In genomic region chr10:104293021-104293420, GRCh38 we compare ENCODE assay signal across 2 cellular contexts.
TF ChIP-seq lines count a peak whose summit lies in the region.

No MANE protein-coding gene starts in this region.

TF ChIP-seq in SK-N-SH, 30 proteins besides CTCF, POLR2A, EP300 and RAD21 (continued from another document):
- TF ChIP-seq MAX (IDR thresholded peaks at IDR 0.05; ENCODE audit: low read depth) (no peak), SMC3 (IDR thresholded peaks at IDR 0.05; ENCODE audit: low read depth, low read length) (no peak), ZBTB33 (IDR thresholded peaks at IDR 0.05; ENCODE audit: borderline replicate concordance, low read depth) (no peak), GATA2 (CRISPR knock-in tag; IDR thresholded peaks at IDR 0.05) (no peak), GABPA (IDR thresholded peaks at IDR 0.05; ENCODE audit: low read depth) (no peak), CHD2 (IDR thresholded peaks at IDR 0.05; ENCODE audit: low read length, partially characterized antibody) (no peak), RCOR1 (IDR thresholded peaks at IDR 0.05; ENCODE audit: low read length) (no peak), EZH2phosphoT487 (IDR thresholded peaks at IDR 0.05; ENCODE audit: borderline replicate concordance, low read depth) (no peak), ELF1 (IDR thresholded peaks at IDR 0.05) (no peak), TCF12 (IDR thresholded peaks at IDR 0.05) (peak; percentile 18; the same call in 1 of the 2 replicates), FOSL2 (IDR thresholded peaks at IDR 0.05; ENCODE audit: borderline replicate concordance, low read depth) (peak; percentile 37; the same call in 1 of the 2 replicates), JUND (IDR thresholded peaks at IDR 0.05) (0 out of 2 replicates have a peak, but pooled peaks have one; percentile 16), TEAD4 (IDR thresholded peaks at IDR 0.05; ENCODE audit: borderline replicate concordance, insufficient read depth) (0 out of 2 replicates have a peak, but pooled peaks have one; percentile 16)
TF ChIP-seq in SK-N-SH: peak in this region for 5.

TF ChIP-seq in SK-N-SH treated with all-trans-retinoic acid at 6 μM for 48 hours, 23 proteins besides CTCF, POLR2A, EP300 and RAD21 (continued from another document):
- TF ChIP-seq TSHZ2 (CRISPR knock-in tag; IDR thresholded peaks at IDR 0.05) (no peak), ESRRG (CRISPR knock-in tag; IDR thresholded peaks at IDR 0.05) (no peak), RARB (CRISPR knock-in tag; IDR thresholded peaks at IDR 0.05) (no peak), GLIS3 (CRISPR knock-in tag; IDR thresholded peaks at IDR 0.05) (no peak), ZFP30 (CRISPR knock-in tag; IDR thresholded peaks at IDR 0.05) (no peak), PATZ1 (CRISPR knock-in tag; IDR thresholded peaks at IDR 0.05; ENCODE audit: borderline replicate concordance) (no peak), OSR1 (CRISPR knock-in tag; IDR thresholded peaks at IDR 0.05) (no peak), ISL1 (CRISPR knock-in tag; IDR thresholded peaks at IDR 0.05) (no peak), TCF4 (CRISPR knock-in tag; IDR thresholded peaks at IDR 0.05; ENCODE audit: borderline replicate concordance) (no peak), ZNF8 (CRISPR knock-in tag; IDR thresholded peaks at IDR 0.05) (no peak)
